ENCODE assay signal across 19 cellular contexts in genomic region chr2:169641464-169641863, GRCh38. TPM values are rescaled to one million over a fixed set of nuclear protein-coding genes. Genes with fewer than 3 reads are reported as not detected.
"Had no signal": no experiment of that assay in that cellular context is flagged by ENCODE, and none has a peak within 500 bp of the region (broad histone marks: within the 10 kb centered on the region; RNA-seq: fewer than 3 reads in every experiment).

No MANE protein-coding gene starts in this region.

- H3K4me1 ChIP-seq: SJSA1 had no signal

- H3K9me3 ChIP-seq: SJSA1, SK-N-SH had no signal

- H3K4me3 ChIP-seq: SJSA1 had no signal

- DNase-seq: Kasumi-1, MM.1S, NCI-H1092 treated with DMSO at 0.1 percent for 48 hours, NCI-H1436, NCI-H187, NCI-H2029 treated with DMSO at 0.1 percent for 48 hours, NCI-H2171 treated with DMSO at 0.1 percent for 48 hours, NCI-H524, NCI-H526 treated with DMSO at 0.1 percent for 48 hours, NCI-H774, Right ventricle myocardium superior, RPMI8226, SIG-M5, SK-N-SH, SW 1271 had no signal

- H3K27ac ChIP-seq: KMS-11, SJSA1 had no signal

- H3K27me3 ChIP-seq: SJSA1 had no signal

RNA-seq across cellular contexts. Expression of gene CFAP210, which starts 52.7 kb away (rescaled TPM):
- total RNA-seq: HT-29, M059J, Right ventricle myocardium superior, SJSA1 had no signal
